ENCODE assay signal across 4 cellular contexts in genomic region chr11:2858995-2859705, GRCh38.
TF ChIP-seq lines count a peak whose summit lies in the region.

No MANE protein-coding gene starts in this region.

TF ChIP-seq in Ishikawa, 13 proteins besides CTCF, POLR2A, EP300 and RAD21:
- TF ChIP-seq MAX (IDR thresholded peaks at IDR 0.05) = peak; percentile 56; the same call in 1 of the 2 replicates
- TF ChIP-seq FOXM1 (IDR thresholded peaks at IDR 0.05; ENCODE audit: borderline replicate concordance, low read depth) = no peak

TF ChIP-seq in K562, 482 proteins besides CTCF, POLR2A, EP300 and RAD21 (continues in another document):
- TF ChIP-seq CSDE1 (IDR thresholded peaks at IDR 0.05) (no peak), E2F6 (IDR thresholded peaks at IDR 0.05; ENCODE audit: borderline replicate concordance in 1 of 2, extremely low read depth in 1 of 2, insufficient read depth in 1 of 2, insufficient read length in 1 of 2, low read depth in 1 of 2, low read length in 1 of 2, poor library complexity in 1 of 2, severe bottlenecking in 1 of 2) (peak in 1 of 2 experiments; percentile 43), JUN (IDR thresholded peaks at IDR 0.05; ENCODE audit: borderline replicate concordance, low read depth, low read length) (no peak), JUN (CRISPR knock-in tag; IDR thresholded peaks at IDR 0.05; ENCODE audit: borderline replicate concordance) (no peak), PKNOX1 (IDR thresholded peaks at IDR 0.05) (peak; percentile 68), TRIM25 (IDR thresholded peaks at IDR 0.05; ENCODE audit: borderline replicate concordance) (no peak), GTF2B (IDR thresholded peaks at IDR 0.05; ENCODE audit: extremely low read depth, insufficient read length) (no peak), MITF (IDR thresholded peaks at IDR 0.05) (no peak), FOS (IDR thresholded peaks at IDR 0.05; ENCODE audit: extremely low read depth, insufficient read length) (no peak)

TF ChIP-seq in HepG2, 621 proteins besides CTCF, POLR2A, EP300 and RAD21:
- TF ChIP-seq MNT (IDR thresholded peaks at IDR 0.05) (peak; percentile 80), REXO4 (CRISPR knock-in tag; IDR thresholded peaks at IDR 0.05; ENCODE audit: borderline replicate concordance) (no peak), PBX2 (CRISPR knock-in tag; IDR thresholded peaks at IDR 0.05) (0 out of 2 replicates have a peak, but pooled peaks have one; percentile 13), ZNF687 (CRISPR knock-in tag; IDR thresholded peaks at IDR 0.05) (0 out of 2 replicates have a peak, but pooled peaks have one; percentile 16)

TF ChIP-seq in GM12891, 5 proteins besides CTCF, POLR2A, EP300 and RAD21:
- no peak for TF ChIP-seq POU2F2 (IDR thresholded peaks at IDR 0.05; ENCODE audit: low read depth, low read length)
- TF ChIP-seq POLR2AphosphoS5 (IDR thresholded peaks at IDR 0.05; ENCODE audit: low read depth, low read length) = no peak
- TF ChIP-seq SPI1 (IDR thresholded peaks at IDR 0.05; ENCODE audit: low read depth, low read length) = no peak
- TF ChIP-seq TAF1 (IDR thresholded peaks at IDR 0.05; ENCODE audit: low read depth, low read length) = no peak
- no peak for TF ChIP-seq PAX5 (IDR thresholded peaks at IDR 0.05; ENCODE audit: insufficient read depth, low read length, severe bottlenecking)
